In genomic region chr3:65796676-65797075, GRCh38 we compare ENCODE assay signal across 29 cellular contexts.
"Had no signal": no experiment of that assay in that cellular context is flagged by ENCODE, and none has a peak within 500 bp of the region (broad histone marks: within the 10 kb centered on the region; RNA-seq: fewer than 3 reads in every experiment).

No MANE protein-coding gene starts in this region.

- H3K36me3 ChIP-seq: ascending aorta, breast epithelium, Peyer's patch, SJSA1 had no signal

- H3K36me3 Mint-ChIP-seq: activated naive CD4-positive, alpha-beta T cell treated with anti-CD3 and anti-CD28 coated beads, Interleukin-2, amount 50 U/mL, for 24 hours; activated naive CD8-positive, alpha-beta T cell treated with anti-CD3 and anti-CD28 coated beads, Interleukin-2, amount 10 ng/mL, durations not matched to agents 7 days and 5 days had no signal

- H3K4me1 ChIP-seq: ascending aorta, breast epithelium, Peyer's patch had no signal

- DNase-seq: activated CD4-positive, alpha-beta T cell treated with anti-CD3 and anti-CD28 coated beads, Interleukin-2, amount 10 ng/mL, durations not matched to agents 24 days and 14 days; activated CD4-positive, alpha-beta T cell treated with anti-CD3 and anti-CD28 coated beads, Interleukin-2, amount 50 U/mL, for 4 hours; activated CD8-positive, alpha-beta T cell treated with anti-CD3 and anti-CD28 coated beads for 36 hours; activated effector memory CD4-positive, alpha-beta T cell treated with anti-CD3 and anti-CD28 coated beads, Interleukin-2, amount 50 U/mL, for 16 hours; activated naive CD4-positive, alpha-beta T cell; activated naive CD8-positive, alpha-beta T cell treated with anti-CD3 and anti-CD28 coated beads, Interleukin-2, amount 10 ng/mL, durations not matched to agents 7 days and 5 days; activated T-cell treated with anti-CD3 and anti-CD28 coated beads, Interleukin-2, amount 50 U/mL, for 1 hour; activated T-cell treated with anti-CD3 and anti-CD28 coated beads, Interleukin-2, amount 50 U/mL, for 72 hours; amygdala; NCI-H1694; NCI-H2081 treated with DMSO at 0.1 percent for 48 hours; NCI-H2171 treated with DMSO at 0.1 percent for 48 hours; NCI-H2227 treated with DMSO at 0.1 percent for 48 hours; NCI-H446; NCI-H510A treated with DMSO at 0.1 percent for 48 hours; NCI-H526 treated with DMSO at 0.1 percent for 48 hours; NK-92 treated with Interleukin-12 subunit alpha and Interleukin-12 subunit beta, amount 100 ng/mL, for 24 hours; PC-3; Peyer's patch; RPMI8226; SHP77 treated with DMSO at 0.1 percent for 48 hours; SK-N-SH had no signal

- H3K4me1 Mint-ChIP-seq: activated CD4-positive, alpha-beta T cell treated with anti-CD3 and anti-CD28 coated beads, Interleukin-2, amount 10 ng/mL, durations not matched to agents 24 days and 14 days; activated naive CD4-positive, alpha-beta T cell treated with anti-CD3 and anti-CD28 coated beads, Interleukin-2, amount 50 U/mL, for 24 hours; activated naive CD8-positive, alpha-beta T cell treated with anti-CD3 and anti-CD28 coated beads, Interleukin-2, amount 10 ng/mL, durations not matched to agents 7 days and 5 days; activated T-helper 17 cell treated with anti-CD3 and anti-CD28 coated beads, Interleukin-2, amount 50 U/mL, for 72 hours had no signal

- ATAC-seq: activated CD8-positive, alpha-beta T cell treated with anti-CD3 and anti-CD28 coated beads for 36 hours; activated T-cell treated with anti-CD3 and anti-CD28 coated beads, Interleukin-2, amount 50 U/mL, for 72 hours; activated T-helper 17 cell treated with anti-CD3 and anti-CD28 coated beads, Interleukin-2, amount 50 U/mL, for 72 hours; PC-3 had no signal

- H3K27me3 Mint-ChIP-seq: activated CD4-positive, alpha-beta T cell treated with anti-CD3 and anti-CD28 coated beads, Interleukin-2, amount 10 ng/mL, durations not matched to agents 24 days and 14 days; activated CD8-positive, alpha-beta T cell treated with anti-CD3 and anti-CD28 coated beads for 36 hours; activated naive CD4-positive, alpha-beta T cell treated with anti-CD3 and anti-CD28 coated beads, Interleukin-2, amount 50 U/mL, for 24 hours; activated naive CD8-positive, alpha-beta T cell treated with anti-CD3 and anti-CD28 coated beads, Interleukin-2, amount 10 ng/mL, durations not matched to agents 7 days and 5 days; activated T-helper 17 cell treated with anti-CD3 and anti-CD28 coated beads, Interleukin-2, amount 50 U/mL, for 72 hours had no signal

- H3K4me3 Mint-ChIP-seq: activated CD4-positive, alpha-beta T cell treated with anti-CD3 and anti-CD28 coated beads, Interleukin-2, amount 10 ng/mL, durations not matched to agents 24 days and 14 days; activated CD8-positive, alpha-beta T cell treated with anti-CD3 and anti-CD28 coated beads for 36 hours; activated naive CD4-positive, alpha-beta T cell treated with anti-CD3 and anti-CD28 coated beads, Interleukin-2, amount 50 U/mL, for 24 hours; activated naive CD8-positive, alpha-beta T cell treated with anti-CD3 and anti-CD28 coated beads, Interleukin-2, amount 10 ng/mL, durations not matched to agents 7 days and 5 days; activated T-cell treated with anti-CD3 and anti-CD28 coated beads, Interleukin-2, amount 50 U/mL, for 72 hours; activated T-helper 17 cell treated with anti-CD3 and anti-CD28 coated beads, Interleukin-2, amount 50 U/mL, for 72 hours; T-helper 1 cell treated with Interleukin-12 subunit alpha and Interleukin-12 subunit beta and Interleukin-4 antibody, amounts not matched to agents 30 μg/mL and 1 μg/mL, for 36 hours; T-helper 2 cell treated with Interferon-gamma antibody and Interleukin-4, amounts not matched to agents 5 μg/mL and 100 μg/mL, for 36 hours had no signal

- H3K27me3 ChIP-seq: ascending aorta, breast epithelium, Peyer's patch, SJSA1 had no signal

- H3K9ac ChIP-seq: SK-N-SH had no signal

- H3K4me3 ChIP-seq: ascending aorta, breast epithelium, Peyer's patch, SJSA1 had no signal

- H3K27ac ChIP-seq: ascending aorta, breast epithelium, Peyer's patch, SJSA1 had no signal

- H3K9me3 Mint-ChIP-seq: activated CD4-positive, alpha-beta T cell treated with anti-CD3 and anti-CD28 coated beads, Interleukin-2, amount 10 ng/mL, durations not matched to agents 24 days and 14 days; activated CD8-positive, alpha-beta T cell treated with anti-CD3 and anti-CD28 coated beads for 36 hours; activated naive CD4-positive, alpha-beta T cell treated with anti-CD3 and anti-CD28 coated beads, Interleukin-2, amount 50 U/mL, for 24 hours; activated naive CD8-positive, alpha-beta T cell treated with anti-CD3 and anti-CD28 coated beads, Interleukin-2, amount 10 ng/mL, durations not matched to agents 7 days and 5 days; activated T-helper 17 cell treated with anti-CD3 and anti-CD28 coated beads, Interleukin-2, amount 50 U/mL, for 72 hours; T-helper 1 cell treated with Interleukin-12 subunit alpha and Interleukin-12 subunit beta and Interleukin-4 antibody, amounts not matched to agents 30 μg/mL and 1 μg/mL, for 36 hours; T-helper 2 cell treated with Interferon-gamma antibody and Interleukin-4, amounts not matched to agents 5 μg/mL and 100 μg/mL, for 36 hours had no signal

- H3K27ac Mint-ChIP-seq: activated CD4-positive, alpha-beta T cell treated with anti-CD3 and anti-CD28 coated beads, Interleukin-2, amount 10 ng/mL, durations not matched to agents 24 days and 14 days; activated CD8-positive, alpha-beta T cell treated with anti-CD3 and anti-CD28 coated beads for 36 hours; activated naive CD4-positive, alpha-beta T cell treated with anti-CD3 and anti-CD28 coated beads, Interleukin-2, amount 50 U/mL, for 24 hours; activated naive CD8-positive, alpha-beta T cell treated with anti-CD3 and anti-CD28 coated beads, Interleukin-2, amount 10 ng/mL, durations not matched to agents 7 days and 5 days; activated T-cell treated with anti-CD3 and anti-CD28 coated beads, Interleukin-2, amount 50 U/mL, for 72 hours; activated T-helper 17 cell treated with anti-CD3 and anti-CD28 coated beads, Interleukin-2, amount 50 U/mL, for 72 hours; T-helper 1 cell treated with Interleukin-12 subunit alpha and Interleukin-12 subunit beta and Interleukin-4 antibody, amounts not matched to agents 30 μg/mL and 1 μg/mL, for 36 hours; T-helper 2 cell treated with Interferon-gamma antibody and Interleukin-4, amounts not matched to agents 5 μg/mL and 100 μg/mL, for 36 hours had no signal

- H3K9me3 ChIP-seq: ascending aorta, breast epithelium, Peyer's patch, SJSA1, SK-N-SH had no signal
